ENCODE assay signal across 8 cellular contexts in genomic region chr9:131635285-131635684, GRCh38.
DNase-seq lines count a peak whose midpoint lies in the region; ATAC-seq and TF ChIP-seq lines count a peak whose summit lies in the region.

No MANE protein-coding gene starts in this region.

- WGBS in aorta, 2 donors: 5 to 16% methylated on average over 6 of the region's 6 CpGs

- no peaks in the 10 kb centered on the region for H3K27me3 Mint-ChIP-seq in activated naive CD4-positive, alpha-beta T cell treated with anti-CD3 and anti-CD28 coated beads, Interleukin-2, amount 50 U/mL, for 24 hours

- TF ChIP-seq CTCF in cardiac muscle cell (IDR thresholded peaks at IDR 0.05; ENCODE audit: low read depth, low read length) (no peak), retinal pigment epithelial cell (conservative IDR thresholded peaks at IDR 0.05; ENCODE audit: low read depth, low read length) (peak; percentile 22)

- H3K4me1 Mint-ChIP-seq in activated naive CD4-positive, alpha-beta T cell treated with anti-CD3 and anti-CD28 coated beads, Interleukin-2, amount 50 U/mL, for 24 hours: peaks cover 35% of the 10 kb centered on the region

- H3K4me3 Mint-ChIP-seq in activated naive CD4-positive, alpha-beta T cell treated with anti-CD3 and anti-CD28 coated beads, Interleukin-2, amount 50 U/mL, for 24 hours: peak overlapping the region; percentile 30

- H3K27me3 ChIP-seq in SJSA1 (replicated peaks) (no peaks in the 10 kb centered on the region), cardiac muscle cell (peaks cover 10% of the 10 kb centered on the region), aorta (ENCODE audit: control insufficient read depth in 1 of 2, insufficient read depth in 2 of 2, low read length in 1 of 2) (no peaks in the 10 kb centered on the region)

- H3K4me3 ChIP-seq in SJSA1 (no peak overlapping the region), cardiac muscle cell (no peak overlapping the region), retinal pigment epithelial cell (ENCODE audit: low read length) (no peak overlapping the region), aorta (ENCODE audit: low read length in 2 of 2) (no peak overlapping the region)

- intact Hi-C loops in aorta (cut with DNase I): no loop called here

- peak overlapping the region; percentile 77 for H3K27ac Mint-ChIP-seq in activated naive CD4-positive, alpha-beta T cell treated with anti-CD3 and anti-CD28 coated beads, Interleukin-2, amount 50 U/mL, for 24 hours

- H3K9me3 Mint-ChIP-seq in activated naive CD4-positive, alpha-beta T cell treated with anti-CD3 and anti-CD28 coated beads, Interleukin-2, amount 50 U/mL, for 24 hours: no peaks in the 10 kb centered on the region

- peak; percentile 54 for DNase-seq in NK-92 treated with Interleukin-12 subunit alpha and Interleukin-12 subunit beta, amount 100 ng/mL, for 24 hours (lab: John Stamatoyannopoulos, UW)
- DNase-seq in NK-92 (lab: John Stamatoyannopoulos, UW; ENCODE audit: unreplicated experiment) (no peak), SJSA1 (ENCODE audit: low read depth in 1 of 2, low spot score in 2 of 2) (peak; percentile 86 to 91), cardiac muscle cell (ENCODE audit: low read depth in 1 of 2, low spot score in 1 of 2) (peak; percentile 25 to 96), retinal pigment epithelial cell (ENCODE audit: low read depth) (peak; percentile 92), aorta (peak; percentile 89 to 92)

- H3K36me3 ChIP-seq in SJSA1: no peaks in the 10 kb centered on the region
- no peaks in the 10 kb centered on the region for H3K36me3 ChIP-seq in cardiac muscle cell
- H3K36me3 ChIP-seq in aorta (ENCODE audit: control insufficient read depth in 1 of 2, insufficient read depth in 2 of 2, low read length in 1 of 2): peaks cover 0 to 3% of the 10 kb centered on the region in 2 donors

- ATAC-seq in aorta (ENCODE audit: low FRiP score): peak; percentile 93
- no peak for ATAC-seq in HG03439 (IDR thresholded peaks at IDR 0.05; ENCODE audit: unreplicated experiment)

- H3K9me3 ChIP-seq in SJSA1 (replicated peaks) (no peaks in the 10 kb centered on the region), cardiac muscle cell (ENCODE audit: low read depth) (no peaks in the 10 kb centered on the region), aorta (ENCODE audit: control insufficient read depth, low read length) (no peaks in the 10 kb centered on the region)

- H3K27ac ChIP-seq in SJSA1: peak overlapping the region; percentile 71
- no peak overlapping the region for H3K27ac ChIP-seq in cardiac muscle cell
- H3K27ac ChIP-seq in aorta (ENCODE audit: low read depth in 1 of 2, low read length in 2 of 2): no peak overlapping the region

- peaks cover 43% of the 10 kb centered on the region for H3K4me1 ChIP-seq in SJSA1 (replicated peaks)
- H3K4me1 ChIP-seq in cardiac muscle cell (ENCODE audit: low read depth): peaks cover 7% of the 10 kb centered on the region
- no peaks in the 10 kb centered on the region for H3K4me1 ChIP-seq in aorta (ENCODE audit: control insufficient read depth in 1 of 2, insufficient read depth in 2 of 2, low read length in 2 of 2)

- H3K36me3 Mint-ChIP-seq in activated naive CD4-positive, alpha-beta T cell treated with anti-CD3 and anti-CD28 coated beads, Interleukin-2, amount 50 U/mL, for 24 hours: peaks cover 6% of the 10 kb centered on the region
